1 cellular context compared by ENCODE assay signal in genomic region chr11:61733120-61733978, GRCh38.
TF ChIP-seq lines count a peak whose summit lies in the region.

No MANE protein-coding gene starts in this region.

TF ChIP-seq in neural cell, 6 proteins besides CTCF, POLR2A, EP300 and RAD21:
- TF ChIP-seq MXI1 (conservative IDR thresholded peaks at IDR 0.05; ENCODE audit: poor library complexity, severe bottlenecking) (peak; percentile 27), EZH2 (IDR thresholded peaks at IDR 0.05; ENCODE audit: borderline replicate concordance, insufficient read depth, low read length, poor library complexity, severe bottlenecking) (no peak), TAF1 (IDR thresholded peaks at IDR 0.05; ENCODE audit: low read depth) (peak; percentile 43), REST (IDR thresholded peaks at IDR 0.05; ENCODE audit: borderline replicate concordance) (peak; percentile 46), SMC3 (conservative IDR thresholded peaks at IDR 0.05; ENCODE audit: poor library complexity) (peak; percentile 97), POLR2AphosphoS5 (IDR thresholded peaks at IDR 0.05) (peak; percentile 61)
